1 cellular context compared by ENCODE assay signal in genomic region chr7:16657656-16658279, GRCh38.
TF ChIP-seq lines count a peak whose summit lies in the region.

No MANE protein-coding gene starts in this region.

TF ChIP-seq in HCT116, 20 proteins besides CTCF, POLR2A, EP300 and RAD21 (continued from another document):
- TF ChIP-seq ZNF274 (IDR thresholded peaks at IDR 0.05; ENCODE audit: low read depth, low read length) (no peak), FOSL1 (IDR thresholded peaks at IDR 0.05; ENCODE audit: low read depth) (no peak), SP1 (IDR thresholded peaks at IDR 0.05; ENCODE audit: low read depth) (no peak)
